1 cellular context compared by ENCODE assay signal in the genomic region with DNA sequence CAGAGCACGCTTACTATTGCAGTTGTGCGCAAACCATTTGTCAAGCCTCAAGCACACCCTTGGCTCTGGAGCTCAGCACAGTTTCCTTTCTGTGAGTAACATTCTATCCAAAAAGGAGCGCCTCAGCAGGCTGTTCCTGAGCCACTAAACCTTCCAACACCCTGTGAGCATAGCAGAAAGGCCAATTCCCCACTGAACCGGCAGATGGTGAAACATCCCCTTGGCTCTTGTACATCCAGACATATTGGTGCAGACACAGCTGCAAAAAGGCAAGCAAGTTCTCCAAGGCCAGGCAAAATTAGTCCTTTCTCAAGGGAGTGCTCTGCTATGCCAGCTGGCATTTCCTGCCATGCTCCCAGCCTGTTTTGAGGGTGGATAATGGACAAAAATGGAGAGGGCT.
TF ChIP-seq lines count a peak whose summit lies in the region.

No MANE protein-coding gene starts in this region.

TF ChIP-seq in H1, 55 proteins besides CTCF, POLR2A, EP300 and RAD21 (continued from another document):
- TF ChIP-seq CTBP2 (IDR thresholded peaks at IDR 0.05; ENCODE audit: borderline replicate concordance, insufficient read depth, insufficient read length, low read length) (no peak), CREB1 (IDR thresholded peaks at IDR 0.05) (no peak), HDAC6 (IDR thresholded peaks at IDR 0.05; ENCODE audit: low read depth, low read length) (no peak), JUN (IDR thresholded peaks at IDR 0.05; ENCODE audit: low read depth, low read length) (no peak), YY1 (IDR thresholded peaks at IDR 0.05; ENCODE audit: low read depth, low read length) (no peak), SAP30 (IDR thresholded peaks at IDR 0.05; ENCODE audit: insufficient read depth, insufficient replicate concordance, low read length) (no peak), TAF7 (optimal IDR thresholded peaks at IDR 0.05; ENCODE audit: borderline replicate concordance, low read depth, low read length) (no peak), TCF12 (IDR thresholded peaks at IDR 0.05; ENCODE audit: low read depth, low read length) (no peak), RXRA (IDR thresholded peaks at IDR 0.05; ENCODE audit: insufficient read depth, low read depth, low read length) (no peak), RBBP5 (IDR thresholded peaks at IDR 0.05; ENCODE audit: borderline replicate concordance, low read depth, low read length) (no peak), ASH2L (IDR thresholded peaks at IDR 0.05; ENCODE audit: low read length) (no peak), BRCA1 (IDR thresholded peaks at IDR 0.05; ENCODE audit: low read depth, low read length) (no peak), SP2 (IDR thresholded peaks at IDR 0.05; ENCODE audit: low read length) (no peak), KDM4A (IDR thresholded peaks at IDR 0.05; ENCODE audit: low read depth, low read length, severe bottlenecking) (no peak), USF2 (IDR thresholded peaks at IDR 0.05; ENCODE audit: low read length) (no peak), SP1 (IDR thresholded peaks at IDR 0.05; ENCODE audit: low read depth, low read length) (no peak), CHD2 (IDR thresholded peaks at IDR 0.05; ENCODE audit: low read length) (no peak), ATF3 (IDR thresholded peaks at IDR 0.05; ENCODE audit: insufficient read depth, low read depth, low read length) (no peak)
- TF ChIP-seq, protein P1, sequence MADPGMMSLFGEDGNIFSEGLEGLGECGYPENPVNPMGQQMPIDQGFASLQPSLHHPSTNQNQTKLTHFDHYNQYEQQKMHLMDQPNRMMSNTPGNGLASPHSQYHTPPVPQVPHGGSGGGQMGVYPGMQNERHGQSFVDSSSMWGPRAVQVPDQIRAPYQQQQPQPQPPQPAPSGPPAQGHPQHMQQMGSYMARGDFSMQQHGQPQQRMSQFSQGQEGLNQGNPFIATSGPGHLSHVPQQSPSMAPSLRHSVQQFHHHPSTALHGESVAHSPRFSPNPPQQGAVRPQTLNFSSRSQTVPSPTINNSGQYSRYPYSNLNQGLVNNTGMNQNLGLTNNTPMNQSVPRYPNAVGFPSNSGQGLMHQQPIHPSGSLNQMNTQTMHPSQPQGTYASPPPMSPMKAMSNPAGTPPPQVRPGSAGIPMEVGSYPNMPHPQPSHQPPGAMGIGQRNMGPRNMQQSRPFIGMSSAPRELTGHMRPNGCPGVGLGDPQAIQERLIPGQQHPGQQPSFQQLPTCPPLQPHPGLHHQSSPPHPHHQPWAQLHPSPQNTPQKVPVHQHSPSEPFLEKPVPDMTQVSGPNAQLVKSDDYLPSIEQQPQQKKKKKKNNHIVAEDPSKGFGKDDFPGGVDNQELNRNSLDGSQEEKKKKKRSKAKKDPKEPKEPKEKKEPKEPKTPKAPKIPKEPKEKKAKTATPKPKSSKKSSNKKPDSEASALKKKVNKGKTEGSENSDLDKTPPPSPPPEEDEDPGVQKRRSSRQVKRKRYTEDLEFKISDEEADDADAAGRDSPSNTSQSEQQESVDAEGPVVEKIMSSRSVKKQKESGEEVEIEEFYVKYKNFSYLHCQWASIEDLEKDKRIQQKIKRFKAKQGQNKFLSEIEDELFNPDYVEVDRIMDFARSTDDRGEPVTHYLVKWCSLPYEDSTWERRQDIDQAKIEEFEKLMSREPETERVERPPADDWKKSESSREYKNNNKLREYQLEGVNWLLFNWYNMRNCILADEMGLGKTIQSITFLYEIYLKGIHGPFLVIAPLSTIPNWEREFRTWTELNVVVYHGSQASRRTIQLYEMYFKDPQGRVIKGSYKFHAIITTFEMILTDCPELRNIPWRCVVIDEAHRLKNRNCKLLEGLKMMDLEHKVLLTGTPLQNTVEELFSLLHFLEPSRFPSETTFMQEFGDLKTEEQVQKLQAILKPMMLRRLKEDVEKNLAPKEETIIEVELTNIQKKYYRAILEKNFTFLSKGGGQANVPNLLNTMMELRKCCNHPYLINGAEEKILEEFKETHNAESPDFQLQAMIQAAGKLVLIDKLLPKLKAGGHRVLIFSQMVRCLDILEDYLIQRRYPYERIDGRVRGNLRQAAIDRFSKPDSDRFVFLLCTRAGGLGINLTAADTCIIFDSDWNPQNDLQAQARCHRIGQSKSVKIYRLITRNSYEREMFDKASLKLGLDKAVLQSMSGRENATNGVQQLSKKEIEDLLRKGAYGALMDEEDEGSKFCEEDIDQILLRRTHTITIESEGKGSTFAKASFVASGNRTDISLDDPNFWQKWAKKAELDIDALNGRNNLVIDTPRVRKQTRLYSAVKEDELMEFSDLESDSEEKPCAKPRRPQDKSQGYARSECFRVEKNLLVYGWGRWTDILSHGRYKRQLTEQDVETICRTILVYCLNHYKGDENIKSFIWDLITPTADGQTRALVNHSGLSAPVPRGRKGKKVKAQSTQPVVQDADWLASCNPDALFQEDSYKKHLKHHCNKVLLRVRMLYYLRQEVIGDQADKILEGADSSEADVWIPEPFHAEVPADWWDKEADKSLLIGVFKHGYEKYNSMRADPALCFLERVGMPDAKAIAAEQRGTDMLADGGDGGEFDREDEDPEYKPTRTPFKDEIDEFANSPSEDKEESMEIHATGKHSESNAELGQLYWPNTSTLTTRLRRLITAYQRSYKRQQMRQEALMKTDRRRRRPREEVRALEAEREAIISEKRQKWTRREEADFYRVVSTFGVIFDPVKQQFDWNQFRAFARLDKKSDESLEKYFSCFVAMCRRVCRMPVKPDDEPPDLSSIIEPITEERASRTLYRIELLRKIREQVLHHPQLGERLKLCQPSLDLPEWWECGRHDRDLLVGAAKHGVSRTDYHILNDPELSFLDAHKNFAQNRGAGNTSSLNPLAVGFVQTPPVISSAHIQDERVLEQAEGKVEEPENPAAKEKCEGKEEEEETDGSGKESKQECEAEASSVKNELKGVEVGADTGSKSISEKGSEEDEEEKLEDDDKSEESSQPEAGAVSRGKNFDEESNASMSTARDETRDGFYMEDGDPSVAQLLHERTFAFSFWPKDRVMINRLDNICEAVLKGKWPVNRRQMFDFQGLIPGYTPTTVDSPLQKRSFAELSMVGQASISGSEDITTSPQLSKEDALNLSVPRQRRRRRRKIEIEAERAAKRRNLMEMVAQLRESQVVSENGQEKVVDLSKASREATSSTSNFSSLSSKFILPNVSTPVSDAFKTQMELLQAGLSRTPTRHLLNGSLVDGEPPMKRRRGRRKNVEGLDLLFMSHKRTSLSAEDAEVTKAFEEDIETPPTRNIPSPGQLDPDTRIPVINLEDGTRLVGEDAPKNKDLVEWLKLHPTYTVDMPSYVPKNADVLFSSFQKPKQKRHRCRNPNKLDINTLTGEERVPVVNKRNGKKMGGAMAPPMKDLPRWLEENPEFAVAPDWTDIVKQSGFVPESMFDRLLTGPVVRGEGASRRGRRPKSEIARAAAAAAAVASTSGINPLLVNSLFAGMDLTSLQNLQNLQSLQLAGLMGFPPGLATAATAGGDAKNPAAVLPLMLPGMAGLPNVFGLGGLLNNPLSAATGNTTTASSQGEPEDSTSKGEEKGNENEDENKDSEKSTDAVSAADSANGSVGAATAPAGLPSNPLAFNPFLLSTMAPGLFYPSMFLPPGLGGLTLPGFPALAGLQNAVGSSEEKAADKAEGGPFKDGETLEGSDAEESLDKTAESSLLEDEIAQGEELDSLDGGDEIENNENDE (IDR thresholded peaks at IDR 0.05; ENCODE audit: insufficient replicate concordance, low read length): no peak
